Comparison of ENCODE assay signal across 1 cellular context in genomic region chr6:36241728-36242127, GRCh38.
TF ChIP-seq lines count a peak whose summit lies in the region.

No MANE protein-coding gene starts in this region.

TF ChIP-seq in K562, 482 proteins besides CTCF, POLR2A, EP300 and RAD21 (continued from another document and continues in another):
- TF ChIP-seq UBTF (IDR thresholded peaks at IDR 0.05; ENCODE audit: borderline replicate concordance in 1 of 2, low read depth in 2 of 2, low read length in 2 of 2): no peak
- no peak for TF ChIP-seq TCF7L2 (IDR thresholded peaks at IDR 0.05; ENCODE audit: low read depth, low read length)
- no peak for TF ChIP-seq ARID4B (CRISPR knock-in tag; IDR thresholded peaks at IDR 0.05)
- peak in 1 of 2 experiments; percentile 19; a peak in 1 of 4 replicates for TF ChIP-seq MLLT1 (IDR thresholded peaks at IDR 0.05)
- no peak; the same call in 1 of the 2 replicates for TF ChIP-seq ESRRA (IDR thresholded peaks at IDR 0.05; ENCODE audit: borderline replicate concordance, low read depth)
- TF ChIP-seq ZBTB34 (CRISPR knock-in tag; IDR thresholded peaks at IDR 0.05): no peak
- no peak for TF ChIP-seq RREB1 (CRISPR knock-in tag; IDR thresholded peaks at IDR 0.05)
- TF ChIP-seq YBX1 (IDR thresholded peaks at IDR 0.05): no peak
- TF ChIP-seq ZNF511 (CRISPR knock-in tag; IDR thresholded peaks at IDR 0.05): no peak
- peak; percentile 24; the same call in 1 of the 2 replicates for TF ChIP-seq USF1 (CRISPR knock-in tag; IDR thresholded peaks at IDR 0.05)
- TF ChIP-seq TEAD4 (IDR thresholded peaks at IDR 0.05; ENCODE audit: low read length): peak; percentile 36; the same call in 1 of the 2 replicates
- TF ChIP-seq TEAD4 (CRISPR knock-in tag; IDR thresholded peaks at IDR 0.05; ENCODE audit: borderline replicate concordance): no peak
- TF ChIP-seq ZNF263 (CRISPR knock-in tag; IDR thresholded peaks at IDR 0.05; ENCODE audit: borderline replicate concordance): no peak
- 0 out of 2 replicates have a peak, but pooled peaks have one; percentile 27 for TF ChIP-seq ZNF766 (CRISPR knock-in tag; conservative IDR thresholded peaks at IDR 0.05)
- no peak for TF ChIP-seq SMARCA4 (IDR thresholded peaks at IDR 0.05)
- no peak for TF ChIP-seq SAFB2 (IDR thresholded peaks at IDR 0.05; ENCODE audit: borderline replicate concordance, low read depth, low read length, severe bottlenecking)
- TF ChIP-seq SIN3B (IDR thresholded peaks at IDR 0.05; ENCODE audit: low read depth): no peak
- TF ChIP-seq SRSF7 (optimal IDR thresholded peaks at IDR 0.05; ENCODE audit: low read depth, low read length): no peak
- no peak for TF ChIP-seq XRCC4 (IDR thresholded peaks at IDR 0.05; ENCODE audit: extremely low read depth, insufficient read depth, insufficient read length)
- TF ChIP-seq HMGXB4 (CRISPR knock-in tag; IDR thresholded peaks at IDR 0.05): no peak
- TF ChIP-seq ZNF318 (IDR thresholded peaks at IDR 0.05; ENCODE audit: borderline replicate concordance in 1 of 2, low read depth in 1 of 2): no peak
